ENCODE assay signal across 2 cellular contexts in the genomic region with DNA sequence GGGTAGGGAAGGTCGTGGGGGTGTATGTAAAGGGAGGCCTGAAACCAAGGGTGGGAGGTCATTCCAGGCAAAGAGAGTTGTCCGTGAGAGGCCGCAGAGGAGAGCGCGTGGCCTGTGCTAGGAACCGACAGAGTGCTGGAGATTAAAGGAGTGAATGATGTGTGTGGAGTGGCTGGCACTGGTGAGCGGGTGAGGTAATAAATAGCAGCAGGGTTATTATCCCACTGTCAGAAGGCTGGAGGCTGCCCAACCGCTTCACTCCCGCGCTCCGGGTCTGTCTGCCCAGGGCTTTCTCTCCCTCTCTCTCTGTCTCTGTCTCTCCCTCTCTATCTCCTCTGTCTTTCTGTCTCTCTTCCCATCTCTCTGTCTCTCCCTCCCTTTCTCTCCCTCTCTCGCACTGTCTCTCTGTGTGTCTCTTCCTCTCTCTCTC.
TF ChIP-seq lines count a peak whose summit lies in the region.

No MANE protein-coding gene starts in this region.

TF ChIP-seq in IMR-90, 13 proteins besides CTCF, POLR2A, EP300 and RAD21 (continued from another document):
- TF ChIP-seq MAZ (IDR thresholded peaks at IDR 0.05; ENCODE audit: borderline replicate concordance, low read depth, low read length) (no peak), CEBPB (IDR thresholded peaks at IDR 0.05; ENCODE audit: low read depth, low read length) (no peak), CHD1 (IDR thresholded peaks at IDR 0.05; ENCODE audit: low read depth, low read length) (no peak), RCOR1 (IDR thresholded peaks at IDR 0.05; ENCODE audit: insufficient replicate concordance, low read length) (no peak), FOS (IDR thresholded peaks at IDR 0.05; ENCODE audit: low read depth, low read length) (no peak), RFX5 (IDR thresholded peaks at IDR 0.05; ENCODE audit: low read depth, low read length) (no peak), SMC3 (IDR thresholded peaks at IDR 0.05; ENCODE audit: low read depth, low read length) (no peak)
- TF ChIP-seq, protein P1, sequence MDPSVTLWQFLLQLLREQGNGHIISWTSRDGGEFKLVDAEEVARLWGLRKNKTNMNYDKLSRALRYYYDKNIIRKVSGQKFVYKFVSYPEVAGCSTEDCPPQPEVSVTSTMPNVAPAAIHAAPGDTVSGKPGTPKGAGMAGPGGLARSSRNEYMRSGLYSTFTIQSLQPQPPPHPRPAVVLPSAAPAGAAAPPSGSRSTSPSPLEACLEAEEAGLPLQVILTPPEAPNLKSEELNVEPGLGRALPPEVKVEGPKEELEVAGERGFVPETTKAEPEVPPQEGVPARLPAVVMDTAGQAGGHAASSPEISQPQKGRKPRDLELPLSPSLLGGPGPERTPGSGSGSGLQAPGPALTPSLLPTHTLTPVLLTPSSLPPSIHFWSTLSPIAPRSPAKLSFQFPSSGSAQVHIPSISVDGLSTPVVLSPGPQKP (IDR thresholded peaks at IDR 0.05; ENCODE audit: borderline replicate concordance, low read depth, low read length) = no peak

TF ChIP-seq in SK-N-SH treated with all-trans-retinoic acid at 6 μM for 48 hours, 23 proteins besides CTCF, POLR2A, EP300 and RAD21 (continued from another document):
- TF ChIP-seq BACH2 (CRISPR knock-in tag; IDR thresholded peaks at IDR 0.05; ENCODE audit: borderline replicate concordance) (no peak), ZNF8 (CRISPR knock-in tag; IDR thresholded peaks at IDR 0.05) (no peak), SNAI2 (CRISPR knock-in tag; IDR thresholded peaks at IDR 0.05) (no peak), ARNTL (CRISPR knock-in tag; IDR thresholded peaks at IDR 0.05; ENCODE audit: borderline replicate concordance, low read depth) (no peak), GLIS3 (CRISPR knock-in tag; IDR thresholded peaks at IDR 0.05) (no peak)
- TF ChIP-seq, protein P2, sequence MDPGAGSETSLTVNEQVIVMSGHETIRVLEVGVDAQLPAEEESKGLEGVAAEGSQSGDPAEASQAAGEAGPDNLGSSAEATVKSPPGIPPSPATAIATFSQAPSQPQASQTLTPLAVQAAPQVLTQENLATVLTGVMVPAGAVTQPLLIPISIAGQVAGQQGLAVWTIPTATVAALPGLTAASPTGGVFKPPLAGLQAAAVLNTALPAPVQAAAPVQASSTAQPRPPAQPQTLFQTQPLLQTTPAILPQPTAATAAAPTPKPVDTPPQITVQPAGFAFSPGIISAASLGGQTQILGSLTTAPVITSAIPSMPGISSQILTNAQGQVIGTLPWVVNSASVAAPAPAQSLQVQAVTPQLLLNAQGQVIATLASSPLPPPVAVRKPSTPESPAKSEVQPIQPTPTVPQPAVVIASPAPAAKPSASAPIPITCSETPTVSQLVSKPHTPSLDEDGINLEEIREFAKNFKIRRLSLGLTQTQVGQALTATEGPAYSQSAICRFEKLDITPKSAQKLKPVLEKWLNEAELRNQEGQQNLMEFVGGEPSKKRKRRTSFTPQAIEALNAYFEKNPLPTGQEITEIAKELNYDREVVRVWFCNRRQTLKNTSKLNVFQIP (CRISPR knock-in tag; IDR thresholded peaks at IDR 0.05; ENCODE audit: borderline replicate concordance, low read depth) = no peak
- TF ChIP-seq, protein P3, sequence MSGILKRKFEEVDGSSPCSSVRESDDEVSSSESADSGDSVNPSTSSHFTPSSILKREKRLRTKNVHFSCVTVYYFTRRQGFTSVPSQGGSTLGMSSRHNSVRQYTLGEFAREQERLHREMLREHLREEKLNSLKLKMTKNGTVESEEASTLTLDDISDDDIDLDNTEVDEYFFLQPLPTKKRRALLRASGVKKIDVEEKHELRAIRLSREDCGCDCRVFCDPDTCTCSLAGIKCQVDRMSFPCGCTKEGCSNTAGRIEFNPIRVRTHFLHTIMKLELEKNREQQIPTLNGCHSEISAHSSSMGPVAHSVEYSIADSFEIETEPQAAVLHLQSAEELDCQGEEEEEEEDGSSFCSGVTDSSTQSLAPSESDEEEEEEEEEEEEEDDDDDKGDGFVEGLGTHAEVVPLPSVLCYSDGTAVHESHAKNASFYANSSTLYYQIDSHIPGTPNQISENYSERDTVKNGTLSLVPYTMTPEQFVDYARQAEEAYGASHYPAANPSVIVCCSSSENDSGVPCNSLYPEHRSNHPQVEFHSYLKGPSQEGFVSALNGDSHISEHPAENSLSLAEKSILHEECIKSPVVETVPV (CRISPR knock-in tag; IDR thresholded peaks at IDR 0.05) = no peak
